13 cellular contexts compared by ENCODE assay signal in the genomic region with DNA sequence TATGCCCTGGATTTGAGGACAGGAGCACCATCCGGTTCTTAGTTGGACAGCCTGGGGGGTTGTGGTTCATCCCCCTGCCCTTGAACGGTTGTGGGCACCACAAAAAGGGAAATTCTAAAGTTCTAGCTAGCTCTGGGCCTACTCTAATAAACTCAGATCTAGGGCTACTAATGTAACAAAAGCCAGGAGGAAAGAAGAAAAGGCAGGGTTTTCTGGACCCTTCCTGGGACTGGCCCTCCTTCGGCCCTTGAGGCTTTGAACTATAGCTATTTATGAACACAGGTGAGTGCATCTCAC. TPM values are rescaled to one million over a fixed set of nuclear protein-coding genes. Genes with fewer than 3 reads are reported as not detected.
DNase-seq lines count a peak whose midpoint lies in the region; ATAC-seq and TF ChIP-seq lines count a peak whose summit lies in the region.
"Had no signal": no experiment of that assay in that cellular context is flagged by ENCODE, and none has a peak within 500 bp of the region (broad histone marks: within the 10 kb centered on the region; RNA-seq: fewer than 3 reads in every experiment).

No MANE protein-coding gene starts in this region.

- H4K20me1 ChIP-seq in HCT116 (ENCODE audit: insufficient read depth) = no peaks in the 10 kb centered on the region

- H2AFZ ChIP-seq in HCT116 (ENCODE audit: low read depth, low read length, poor library complexity, severe bottlenecking) = no peak overlapping the region

- TF ChIP-seq CTCF in HCT116 (IDR thresholded peaks at IDR 0.05 in 2 of 3, conservative IDR thresholded peaks at IDR 0.05 in 1 of 3; ENCODE audit: borderline replicate concordance in 1 of 3, insufficient read depth in 1 of 3, low read depth in 2 of 3, low read length in 2 of 3) (no peak), adrenal gland (IDR thresholded peaks at IDR 0.05) (no peak), sigmoid colon (IDR thresholded peaks at IDR 0.05) (no peak), uterus (IDR thresholded peaks at IDR 0.05) (no peak)

- intact Hi-C loops in HCT116 (cut with micrococcal nuclease) (no loop called here), adrenal gland (cut with DNase I) (no loop called here), sigmoid colon (cut with DNase I) (no loop called here), uterus (cut with DNase I; ENCODE audit: low total_unique reads) (no loop called here)

- H3K36me3 Mint-ChIP-seq in activated T-cell treated with anti-CD3 and anti-CD28 coated beads, Interleukin-2, amount 50 U/mL, for 24 hours (ENCODE audit: low read depth) = peaks cover 21% of the 10 kb centered on the region

- TF ChIP-seq POLR2A in HCT116 (IDR thresholded peaks at IDR 0.05; ENCODE audit: borderline replicate concordance, extremely low read depth, insufficient read depth, insufficient read length) (no peak), adrenal gland (IDR thresholded peaks at IDR 0.05) (no peak), sigmoid colon (IDR thresholded peaks at IDR 0.05) (no peak), uterus (IDR thresholded peaks at IDR 0.05) (no peak)

- peaks cover 4% of the 10 kb centered on the region for H3K4me1 Mint-ChIP-seq in activated T-cell treated with anti-CD3 and anti-CD28 coated beads, Interleukin-2, amount 50 U/mL, for 24 hours (ENCODE audit: low read depth)

- WGBS in adrenal gland, 4 donors = 25 to 36% (median 30%) methylated on average over 3 of the region's 3 CpGs
- 66 to 89% methylated on average over 3 of the region's 3 CpGs for WGBS in sigmoid colon, 2 donors

- H3K4me3 ChIP-seq in HCT116 (replicated peaks in 1 of 2; ENCODE audit: low read depth in 1 of 2, low read length in 2 of 2) (no peak overlapping the region), adrenal gland (peak overlapping the region in 1 of 4 donors; percentile 10), iPS-20b (ENCODE audit: low read length) (peak overlapping the region; percentile 30; the same call in 1 of the 2 replicates), sigmoid colon (no peak overlapping the region), uterus (no peak overlapping the region)
- H3K4me3 ChIP-seq: stomach had no signal

- no TSS peak for BruUV-seq in HCT116 (replicated peaks; lab: Mats Ljungman, UMichigan)

- H3K27ac Mint-ChIP-seq in activated T-cell treated with anti-CD3 and anti-CD28 coated beads, Interleukin-2, amount 50 U/mL, for 24 hours = no peak overlapping the region
- H3K27ac Mint-ChIP-seq: CD4-positive, alpha-beta T cell had no signal

- H3K36me3 ChIP-seq in HCT116 (ENCODE audit: control insufficient read depth in 1 of 2, insufficient read depth in 2 of 2, low read length in 2 of 2) (peaks cover 10 to 14% of the 10 kb centered on the region in 2 experiments; a peak in 2 of 4 replicates), adrenal gland (replicated peaks in 1 of 2) (peaks cover 0 to 3% of the 10 kb centered on the region in 2 donors), iPS-20b (ENCODE audit: insufficient read depth, low read depth, low read length) (peaks cover 71% of the 10 kb centered on the region), sigmoid colon (peaks cover 0 to 21% (median 0%) of the 10 kb centered on the region in 4 donors), uterus (no peaks in the 10 kb centered on the region)

- H3K4me3 Mint-ChIP-seq in activated T-cell treated with anti-CD3 and anti-CD28 coated beads, Interleukin-2, amount 50 U/mL, for 24 hours = no peak overlapping the region
- H3K4me3 Mint-ChIP-seq: CD4-positive, alpha-beta T cell had no signal

- H3K9me2 ChIP-seq in HCT116 (ENCODE audit: insufficient read depth) = no peaks in the 10 kb centered on the region

- peak overlapping the region; percentile 19 for H3K4me2 ChIP-seq in HCT116 (ENCODE audit: low read length)

- no peaks in the 10 kb centered on the region for H3K79me2 ChIP-seq in HCT116 (ENCODE audit: insufficient read depth, low read length)

- no peaks in the 10 kb centered on the region for H3K9me3 ChIP-seq in HCT116 (ENCODE audit: control insufficient read depth in 1 of 2, insufficient read depth in 1 of 2, low read depth in 1 of 2, low read length in 2 of 2)
- no peaks in the 10 kb centered on the region for H3K9me3 ChIP-seq in adrenal gland (replicated peaks in 1 of 3)
- no peaks in the 10 kb centered on the region for H3K9me3 ChIP-seq in iPS-20b (ENCODE audit: insufficient read depth, low read depth, low read length)
- no peaks in the 10 kb centered on the region for H3K9me3 ChIP-seq in sigmoid colon
- H3K9me3 ChIP-seq in uterus = no peaks in the 10 kb centered on the region
- H3K9me3 ChIP-seq: stomach had no signal

- H3K4me1 ChIP-seq in HCT116 (ENCODE audit: control insufficient read depth in 1 of 2, insufficient read depth in 2 of 2, low read length in 2 of 2) (peaks cover 20 to 33% of the 10 kb centered on the region in 2 experiments), adrenal gland (replicated peaks in 1 of 2) (peaks cover 15 to 33% of the 10 kb centered on the region in 2 donors), iPS-20b (ENCODE audit: insufficient read depth, low read length) (peaks cover 40% of the 10 kb centered on the region), sigmoid colon (peaks cover 0 to 15% (median 14%) of the 10 kb centered on the region in 4 donors), uterus (peaks cover 0 to 11% of the 10 kb centered on the region in 2 donors)

- H3K27me3 ChIP-seq in HCT116 (ENCODE audit: insufficient read depth, low read length) (no peaks in the 10 kb centered on the region), adrenal gland (no peaks in the 10 kb centered on the region), iPS-20b (ENCODE audit: insufficient read depth, low read length) (no peaks in the 10 kb centered on the region), sigmoid colon (no peaks in the 10 kb centered on the region), uterus (no peaks in the 10 kb centered on the region)
- H3K27me3 ChIP-seq: stomach had no signal

- CTCF ChIA-PET in HCT116 (lab: Charles Lee) = interaction anchor here (0.9 kb wide), 3 partner anchors 10 to 143 kb away, joined by 3 read pairs; no protein-coding TSS in a partner anchor

- H3K27ac ChIP-seq in HCT116 (ENCODE audit: low read depth, low read length) (peak overlapping the region; percentile 24), adrenal gland (peak overlapping the region in 4 of 5 donors; percentile 19 to 88 (median 62)), iPS-20b (ENCODE audit: low read length) (peak overlapping the region; percentile 6), sigmoid colon (peak overlapping the region in 3 of 4 donors; percentile 32 to 38 (median 35)), uterus (peak overlapping the region in 1 of 2 donors; percentile 14)

- RAD21 ChIA-PET in HCT116 (lab: Charles Lee; ENCODE audit: low non-redundant PET in 1 of 2, low total read pairs in 2 of 2, uncharacterized antibody in 2 of 2, unreplicated experiment in 2 of 2) = interaction anchor here (0.7 kb wide), 2 partner anchors 135 to 143 kb away, joined by 5 to 8 read pairs; no protein-coding TSS in a partner anchor

- DNase-seq in HCT116 (ENCODE audit: low read depth, low spot score) (no peak), adrenal gland (no peak), sigmoid colon (no peak), NCI-H774 (lab: John Stamatoyannopoulos, UW) (no peak), NCI-H69 (lab: John Stamatoyannopoulos, UW) (no peak), uterus (no peak)
- DNase-seq in activated T-cell treated with anti-CD3 and anti-CD28 coated beads, Interleukin-2, amount 50 U/mL, for 24 hours = no peak
- DNase-seq: activated CD8-positive, alpha-beta memory T cell treated with anti-CD3 and anti-CD28 coated beads for 24 hours; activated naive CD4-positive, alpha-beta T cell treated with Interleukin-2 at 50 U/mL for 16 hours; CD4-positive, alpha-beta T cell; cerebellar nuclear complex had no signal

- no peak for TF ChIP-seq RAD21 in HCT116 (IDR thresholded peaks at IDR 0.05; ENCODE audit: low read depth)

- H3K9ac ChIP-seq in HCT116 (ENCODE audit: low read length) (0 out of 2 replicates have a peak overlapping the region, but pooled peaks have one; percentile 14), iPS-20b (ENCODE audit: low read depth, low read length) (peak overlapping the region; percentile 47; the same call in 1 of the 2 replicates)

- H3K27me3 Mint-ChIP-seq in activated T-cell treated with anti-CD3 and anti-CD28 coated beads, Interleukin-2, amount 50 U/mL, for 24 hours = no peaks in the 10 kb centered on the region
- H3K27me3 Mint-ChIP-seq: CD4-positive, alpha-beta T cell had no signal

- no peaks in the 10 kb centered on the region for H3K9me3 Mint-ChIP-seq in activated T-cell treated with anti-CD3 and anti-CD28 coated beads, Interleukin-2, amount 50 U/mL, for 24 hours
- H3K9me3 Mint-ChIP-seq: CD4-positive, alpha-beta T cell had no signal

- POLR2A ChIA-PET in HCT116 (lab: Charles Lee) = interaction anchor here (0.5 kb wide), 1 partner anchor 8 kb away, joined by 3 read pairs; no protein-coding TSS in a partner anchor

- TF ChIP-seq EP300 in sigmoid colon (IDR thresholded peaks at IDR 0.05) = no peak

- no peak for ATAC-seq in HCT116

TF ChIP-seq in HCT116, 20 proteins besides CTCF, POLR2A, EP300 and RAD21 (continues in another document):
- no peak for TF ChIP-seq SP1 (IDR thresholded peaks at IDR 0.05; ENCODE audit: low read depth)

RNA-seq across cellular contexts. Expression of gene ETV4, which starts 15.1 kb away (rescaled TPM):
- total RNA-seq in HCT116 (2021; ENCODE audit: unreplicated experiment) (51.5 TPM), adrenal gland (1 to 10 TPM in 6 of 8 donors, under 1 TPM in 2; 0.26 to 3.5 (median 2.2) TPM), sigmoid colon (1 to 10 TPM in 2 of 4 donors, not detected in 2; 1.1 to 1.8 TPM), uterus (1 to 10 TPM in 2 of 4 donors, under 1 TPM in 1, not detected in 1; 0.51 to 2.8 (median 2.1) TPM)
- 31.7 and 44.1 TPM in 2 replicates for polyA plus RNA-seq in HCT116 (2012)
- polyA plus RNA-seq in adrenal gland (1 to 10 TPM; 1.9 to 6.6 (median 1.9) TPM), sigmoid colon (1 to 10 TPM in 2 of 3 donors, under 1 TPM in 1; 0.46 to 2.6 (median 1.2) TPM)
- total RNA-seq: CD4-positive, alpha-beta T cell had no signal

RNA-seq across cellular contexts. Expression of gene DHX8, which starts 47.3 kb away (rescaled TPM):
- total RNA-seq in HCT116 (2021; ENCODE audit: unreplicated experiment) (53.5 TPM), adrenal gland (10 to 100 TPM; 15.2 to 43.6 (median 33.5) TPM), sigmoid colon (10 to 100 TPM; 19.8 to 39.6 (median 26.5) TPM), uterus (10 to 100 TPM in 3 of 4 donors, 1 to 10 TPM in 1; 8.5 to 54.6 (median 32.0) TPM)
- 23.5 and 27.3 TPM in 2 replicates for polyA plus RNA-seq in HCT116 (2012)
- polyA plus RNA-seq in adrenal gland (10 to 100 TPM; 28.9 to 37.7 (median 30.9) TPM), sigmoid colon (10 to 100 TPM; 12.0 to 37.7 (median 16.6) TPM)

Comparison
In these comparisons a context has a peak if more than half of its experiments do, and no peak if none do; other contexts are left out.
1. RNA of gene ETV4, which starts 15.1 kb away (total RNA-seq): 51.5 TPM in HCT116 (single experiment); 0.26 to 3.5 TPM in adrenal gland, 0.51 to 2.8 TPM in uterus and 1.1 to 1.8 TPM in sigmoid colon; every median in the first group is over 10 times any median in the second.